Comparison of ENCODE assay signal across 1 cellular context in the genomic region with DNA sequence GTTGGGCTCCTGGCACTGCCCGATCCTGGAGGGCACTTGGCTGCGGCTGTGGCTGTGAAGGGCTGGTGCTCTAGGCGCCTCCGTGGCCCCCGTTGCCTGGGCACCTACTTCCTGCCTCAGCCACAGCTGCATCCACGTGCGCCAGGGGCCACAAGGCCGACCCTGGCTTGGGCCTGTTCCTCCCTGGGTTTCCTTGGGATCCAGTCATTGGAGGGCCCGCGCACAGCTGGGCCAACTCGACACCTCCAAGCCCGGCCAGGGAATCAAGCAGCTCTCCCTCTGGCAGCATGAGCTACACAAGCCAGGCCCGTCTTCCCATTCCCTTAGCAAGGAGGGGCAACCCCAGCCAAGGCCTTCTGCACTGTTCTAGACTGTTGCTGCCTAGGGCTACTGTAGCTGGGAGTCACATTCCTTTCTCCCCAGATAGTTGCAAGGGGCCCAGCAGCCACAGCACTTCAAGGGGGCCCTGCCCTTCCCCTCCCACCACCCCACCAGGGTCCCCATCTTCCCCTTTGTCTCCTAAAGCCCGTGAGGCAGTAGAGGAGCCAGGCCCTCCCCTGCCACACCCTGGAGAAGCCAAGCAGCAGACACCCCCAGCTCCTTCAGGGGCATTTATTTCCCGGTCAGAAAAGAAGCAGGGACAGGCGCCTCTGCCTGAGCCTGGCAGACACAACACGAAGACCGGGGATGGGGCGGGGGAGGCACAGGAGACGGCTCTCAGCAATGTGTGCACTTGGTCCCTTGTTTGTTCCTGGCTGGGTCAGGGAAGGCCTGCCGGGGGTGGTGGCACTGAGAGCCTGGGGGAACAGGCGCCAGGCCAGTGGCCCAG.
A peak's percentile ranks its signal among the peaks of the same experiment; 100 is the strongest.
TF ChIP-seq lines count a peak whose summit lies in the region.

No MANE protein-coding gene starts in this region.

TF ChIP-seq in K562, 482 proteins besides CTCF, POLR2A, EP300 and RAD21 (continued from another document and continues in another):
- TF ChIP-seq CHD4 (IDR thresholded peaks at IDR 0.05; ENCODE audit: insufficient read depth, insufficient replicate concordance, low read depth, low read length, poor library complexity, severe bottlenecking) (no peak), ZNF764 (CRISPR knock-in tag; IDR thresholded peaks at IDR 0.05; ENCODE audit: low read depth) (peak; percentile 43; the same call in 1 of the 2 replicates), ETV1 (tag; conservative IDR thresholded peaks at IDR 0.05; ENCODE audit: low read depth) (no peak; the same call in 1 of the 2 replicates), NFE2L1 (tag; IDR thresholded peaks at IDR 0.05; ENCODE audit: borderline replicate concordance, low read depth) (no peak), TGIF2 (CRISPR knock-in tag; IDR thresholded peaks at IDR 0.05) (no peak), GATAD2B (IDR thresholded peaks at IDR 0.05; ENCODE audit: borderline replicate concordance) (no peak), ZNF431 (CRISPR knock-in tag; IDR thresholded peaks at IDR 0.05) (no peak), SMARCA4 (IDR thresholded peaks at IDR 0.05) (no peak), ADNP (tag; IDR thresholded peaks at IDR 0.05) (no peak), FOXA3 (CRISPR knock-in tag; conservative IDR thresholded peaks at IDR 0.05 in 1 of 2, IDR thresholded peaks at IDR 0.05 in 1 of 2) (no peak), BCL6 (CRISPR knock-in tag; IDR thresholded peaks at IDR 0.05) (no peak), NEUROD1 (IDR thresholded peaks at IDR 0.05; ENCODE audit: borderline replicate concordance, low read depth, low read length, partially characterized antibody) (no peak), RHOXF2B (CRISPR knock-in tag; conservative IDR thresholded peaks at IDR 0.05) (peak; percentile 65; the same call in 1 of the 2 replicates), NR1H2 (CRISPR knock-in tag; IDR thresholded peaks at IDR 0.05) (no peak), TRIM28 (IDR thresholded peaks at IDR 0.05) (no peak), HDGF (IDR thresholded peaks at IDR 0.05) (no peak), YY1 (IDR thresholded peaks at IDR 0.05; ENCODE audit: borderline replicate concordance in 1 of 3, control insufficient read depth in 1 of 3, extremely low read depth in 1 of 3, insufficient read depth in 3 of 3, insufficient read length in 1 of 3, insufficient replicate concordance in 2 of 3, low read depth in 1 of 3, low read length in 2 of 3) (no peak), TCFL5 (CRISPR knock-in tag; conservative IDR thresholded peaks at IDR 0.05) (no peak), PHTF2 (CRISPR knock-in tag; IDR thresholded peaks at IDR 0.05) (peak; percentile 48; the same call in 1 of the 2 replicates), SP2 (IDR thresholded peaks at IDR 0.05; ENCODE audit: extremely low read depth, low read depth, low read length, poor library complexity, severe bottlenecking) (no peak), ZNF134 (CRISPR knock-in tag; conservative IDR thresholded peaks at IDR 0.05) (0 out of 2 replicates have a peak, but pooled peaks have one; percentile 30), ZNF316 (IDR thresholded peaks at IDR 0.05) (no peak), NCOA2 (IDR thresholded peaks at IDR 0.05; ENCODE audit: partially characterized antibody in 2 of 2) (no peak)
- TF ChIP-seq, protein P1, sequence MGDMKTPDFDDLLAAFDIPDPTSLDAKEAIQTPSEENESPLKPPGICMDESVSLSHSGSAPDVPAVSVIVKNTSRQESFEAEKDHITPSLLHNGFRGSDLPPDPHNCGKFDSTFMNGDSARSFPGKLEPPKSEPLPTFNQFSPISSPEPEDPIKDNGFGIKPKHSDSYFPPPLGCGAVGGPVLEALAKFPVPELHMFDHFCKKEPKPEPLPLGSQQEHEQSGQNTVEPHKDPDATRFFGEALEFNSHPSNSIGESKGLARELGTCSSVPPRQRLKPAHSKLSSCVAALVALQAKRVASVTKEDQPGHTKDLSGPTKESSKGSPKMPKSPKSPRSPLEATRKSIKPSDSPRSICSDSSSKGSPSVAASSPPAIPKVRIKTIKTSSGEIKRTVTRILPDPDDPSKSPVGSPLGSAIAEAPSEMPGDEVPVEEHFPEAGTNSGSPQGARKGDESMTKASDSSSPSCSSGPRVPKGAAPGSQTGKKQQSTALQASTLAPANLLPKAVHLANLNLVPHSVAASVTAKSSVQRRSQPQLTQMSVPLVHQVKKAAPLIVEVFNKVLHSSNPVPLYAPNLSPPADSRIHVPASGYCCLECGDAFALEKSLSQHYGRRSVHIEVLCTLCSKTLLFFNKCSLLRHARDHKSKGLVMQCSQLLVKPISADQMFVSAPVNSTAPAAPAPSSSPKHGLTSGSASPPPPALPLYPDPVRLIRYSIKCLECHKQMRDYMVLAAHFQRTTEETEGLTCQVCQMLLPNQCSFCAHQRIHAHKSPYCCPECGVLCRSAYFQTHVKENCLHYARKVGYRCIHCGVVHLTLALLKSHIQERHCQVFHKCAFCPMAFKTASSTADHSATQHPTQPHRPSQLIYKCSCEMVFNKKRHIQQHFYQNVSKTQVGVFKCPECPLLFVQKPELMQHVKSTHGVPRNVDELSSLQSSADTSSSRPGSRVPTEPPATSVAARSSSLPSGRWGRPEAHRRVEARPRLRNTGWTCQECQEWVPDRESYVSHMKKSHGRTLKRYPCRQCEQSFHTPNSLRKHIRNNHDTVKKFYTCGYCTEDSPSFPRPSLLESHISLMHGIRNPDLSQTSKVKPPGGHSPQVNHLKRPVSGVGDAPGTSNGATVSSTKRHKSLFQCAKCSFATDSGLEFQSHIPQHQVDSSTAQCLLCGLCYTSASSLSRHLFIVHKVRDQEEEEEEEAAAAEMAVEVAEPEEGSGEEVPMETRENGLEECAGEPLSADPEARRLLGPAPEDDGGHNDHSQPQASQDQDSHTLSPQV (IDR thresholded peaks at IDR 0.05) = no peak
- TF ChIP-seq, protein P2, sequence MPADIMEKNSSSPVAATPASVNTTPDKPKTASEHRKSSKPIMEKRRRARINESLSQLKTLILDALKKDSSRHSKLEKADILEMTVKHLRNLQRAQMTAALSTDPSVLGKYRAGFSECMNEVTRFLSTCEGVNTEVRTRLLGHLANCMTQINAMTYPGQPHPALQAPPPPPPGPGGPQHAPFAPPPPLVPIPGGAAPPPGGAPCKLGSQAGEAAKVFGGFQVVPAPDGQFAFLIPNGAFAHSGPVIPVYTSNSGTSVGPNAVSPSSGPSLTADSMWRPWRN (IDR thresholded peaks at IDR 0.05; ENCODE audit: low read depth) = no peak
- TF ChIP-seq, protein P3, sequence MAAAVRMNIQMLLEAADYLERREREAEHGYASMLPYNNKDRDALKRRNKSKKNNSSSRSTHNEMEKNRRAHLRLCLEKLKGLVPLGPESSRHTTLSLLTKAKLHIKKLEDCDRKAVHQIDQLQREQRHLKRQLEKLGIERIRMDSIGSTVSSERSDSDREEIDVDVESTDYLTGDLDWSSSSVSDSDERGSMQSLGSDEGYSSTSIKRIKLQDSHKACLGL (CRISPR knock-in tag; IDR thresholded peaks at IDR 0.05; ENCODE audit: borderline replicate concordance, poor library complexity, severe bottlenecking) = no peak
- TF ChIP-seq, protein P4, sequence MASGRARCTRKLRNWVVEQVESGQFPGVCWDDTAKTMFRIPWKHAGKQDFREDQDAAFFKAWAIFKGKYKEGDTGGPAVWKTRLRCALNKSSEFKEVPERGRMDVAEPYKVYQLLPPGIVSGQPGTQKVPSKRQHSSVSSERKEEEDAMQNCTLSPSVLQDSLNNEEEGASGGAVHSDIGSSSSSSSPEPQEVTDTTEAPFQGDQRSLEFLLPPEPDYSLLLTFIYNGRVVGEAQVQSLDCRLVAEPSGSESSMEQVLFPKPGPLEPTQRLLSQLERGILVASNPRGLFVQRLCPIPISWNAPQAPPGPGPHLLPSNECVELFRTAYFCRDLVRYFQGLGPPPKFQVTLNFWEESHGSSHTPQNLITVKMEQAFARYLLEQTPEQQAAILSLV (tag; IDR thresholded peaks at IDR 0.05) = no peak
- TF ChIP-seq, protein P5, sequence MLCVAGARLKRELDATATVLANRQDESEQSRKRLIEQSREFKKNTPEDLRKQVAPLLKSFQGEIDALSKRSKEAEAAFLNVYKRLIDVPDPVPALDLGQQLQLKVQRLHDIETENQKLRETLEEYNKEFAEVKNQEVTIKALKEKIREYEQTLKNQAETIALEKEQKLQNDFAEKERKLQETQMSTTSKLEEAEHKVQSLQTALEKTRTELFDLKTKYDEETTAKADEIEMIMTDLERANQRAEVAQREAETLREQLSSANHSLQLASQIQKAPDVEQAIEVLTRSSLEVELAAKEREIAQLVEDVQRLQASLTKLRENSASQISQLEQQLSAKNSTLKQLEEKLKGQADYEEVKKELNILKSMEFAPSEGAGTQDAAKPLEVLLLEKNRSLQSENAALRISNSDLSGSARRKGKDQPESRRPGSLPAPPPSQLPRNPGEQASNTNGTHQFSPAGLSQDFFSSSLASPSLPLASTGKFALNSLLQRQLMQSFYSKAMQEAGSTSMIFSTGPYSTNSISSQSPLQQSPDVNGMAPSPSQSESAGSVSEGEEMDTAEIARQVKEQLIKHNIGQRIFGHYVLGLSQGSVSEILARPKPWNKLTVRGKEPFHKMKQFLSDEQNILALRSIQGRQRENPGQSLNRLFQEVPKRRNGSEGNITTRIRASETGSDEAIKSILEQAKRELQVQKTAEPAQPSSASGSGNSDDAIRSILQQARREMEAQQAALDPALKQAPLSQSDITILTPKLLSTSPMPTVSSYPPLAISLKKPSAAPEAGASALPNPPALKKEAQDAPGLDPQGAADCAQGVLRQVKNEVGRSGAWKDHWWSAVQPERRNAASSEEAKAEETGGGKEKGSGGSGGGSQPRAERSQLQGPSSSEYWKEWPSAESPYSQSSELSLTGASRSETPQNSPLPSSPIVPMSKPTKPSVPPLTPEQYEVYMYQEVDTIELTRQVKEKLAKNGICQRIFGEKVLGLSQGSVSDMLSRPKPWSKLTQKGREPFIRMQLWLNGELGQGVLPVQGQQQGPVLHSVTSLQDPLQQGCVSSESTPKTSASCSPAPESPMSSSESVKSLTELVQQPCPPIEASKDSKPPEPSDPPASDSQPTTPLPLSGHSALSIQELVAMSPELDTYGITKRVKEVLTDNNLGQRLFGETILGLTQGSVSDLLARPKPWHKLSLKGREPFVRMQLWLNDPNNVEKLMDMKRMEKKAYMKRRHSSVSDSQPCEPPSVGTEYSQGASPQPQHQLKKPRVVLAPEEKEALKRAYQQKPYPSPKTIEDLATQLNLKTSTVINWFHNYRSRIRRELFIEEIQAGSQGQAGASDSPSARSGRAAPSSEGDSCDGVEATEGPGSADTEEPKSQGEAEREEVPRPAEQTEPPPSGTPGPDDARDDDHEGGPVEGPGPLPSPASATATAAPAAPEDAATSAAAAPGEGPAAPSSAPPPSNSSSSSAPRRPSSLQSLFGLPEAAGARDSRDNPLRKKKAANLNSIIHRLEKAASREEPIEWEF (CRISPR knock-in tag; IDR thresholded peaks at IDR 0.05) = no peak
- TF ChIP-seq, protein P6, sequence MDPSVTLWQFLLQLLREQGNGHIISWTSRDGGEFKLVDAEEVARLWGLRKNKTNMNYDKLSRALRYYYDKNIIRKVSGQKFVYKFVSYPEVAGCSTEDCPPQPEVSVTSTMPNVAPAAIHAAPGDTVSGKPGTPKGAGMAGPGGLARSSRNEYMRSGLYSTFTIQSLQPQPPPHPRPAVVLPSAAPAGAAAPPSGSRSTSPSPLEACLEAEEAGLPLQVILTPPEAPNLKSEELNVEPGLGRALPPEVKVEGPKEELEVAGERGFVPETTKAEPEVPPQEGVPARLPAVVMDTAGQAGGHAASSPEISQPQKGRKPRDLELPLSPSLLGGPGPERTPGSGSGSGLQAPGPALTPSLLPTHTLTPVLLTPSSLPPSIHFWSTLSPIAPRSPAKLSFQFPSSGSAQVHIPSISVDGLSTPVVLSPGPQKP (CRISPR knock-in tag; IDR thresholded peaks at IDR 0.05) = no peak
- TF ChIP-seq, protein P7, sequence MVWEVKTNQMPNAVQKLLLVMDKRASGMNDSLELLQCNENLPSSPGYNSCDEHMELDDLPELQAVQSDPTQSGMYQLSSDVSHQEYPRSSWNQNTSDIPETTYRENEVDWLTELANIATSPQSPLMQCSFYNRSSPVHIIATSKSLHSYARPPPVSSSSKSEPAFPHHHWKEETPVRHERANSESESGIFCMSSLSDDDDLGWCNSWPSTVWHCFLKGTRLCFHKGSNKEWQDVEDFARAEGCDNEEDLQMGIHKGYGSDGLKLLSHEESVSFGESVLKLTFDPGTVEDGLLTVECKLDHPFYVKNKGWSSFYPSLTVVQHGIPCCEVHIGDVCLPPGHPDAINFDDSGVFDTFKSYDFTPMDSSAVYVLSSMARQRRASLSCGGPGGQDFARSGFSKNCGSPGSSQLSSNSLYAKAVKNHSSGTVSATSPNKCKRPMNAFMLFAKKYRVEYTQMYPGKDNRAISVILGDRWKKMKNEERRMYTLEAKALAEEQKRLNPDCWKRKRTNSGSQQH (CRISPR knock-in tag; IDR thresholded peaks at IDR 0.05) = no peak; the same call in 1 of the 2 replicates
- TF ChIP-seq, protein P8, sequence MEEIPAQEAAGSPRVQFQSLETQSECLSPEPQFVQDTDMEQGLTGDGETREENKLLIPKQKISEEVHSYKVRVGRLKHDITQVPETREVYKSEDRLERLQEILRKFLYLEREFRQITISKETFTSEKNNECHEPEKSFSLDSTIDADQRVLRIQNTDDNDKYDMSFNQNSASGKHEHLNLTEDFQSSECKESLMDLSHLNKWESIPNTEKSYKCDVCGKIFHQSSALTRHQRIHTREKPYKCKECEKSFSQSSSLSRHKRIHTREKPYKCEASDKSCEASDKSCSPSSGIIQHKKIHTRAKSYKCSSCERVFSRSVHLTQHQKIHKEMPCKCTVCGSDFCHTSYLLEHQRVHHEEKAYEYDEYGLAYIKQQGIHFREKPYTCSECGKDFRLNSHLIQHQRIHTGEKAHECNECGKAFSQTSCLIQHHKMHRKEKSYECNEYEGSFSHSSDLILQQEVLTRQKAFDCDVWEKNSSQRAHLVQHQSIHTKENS (CRISPR knock-in tag; IDR thresholded peaks at IDR 0.05) = peak; percentile 64; the same call in 1 of the 2 replicates
- TF ChIP-seq, protein P9, sequence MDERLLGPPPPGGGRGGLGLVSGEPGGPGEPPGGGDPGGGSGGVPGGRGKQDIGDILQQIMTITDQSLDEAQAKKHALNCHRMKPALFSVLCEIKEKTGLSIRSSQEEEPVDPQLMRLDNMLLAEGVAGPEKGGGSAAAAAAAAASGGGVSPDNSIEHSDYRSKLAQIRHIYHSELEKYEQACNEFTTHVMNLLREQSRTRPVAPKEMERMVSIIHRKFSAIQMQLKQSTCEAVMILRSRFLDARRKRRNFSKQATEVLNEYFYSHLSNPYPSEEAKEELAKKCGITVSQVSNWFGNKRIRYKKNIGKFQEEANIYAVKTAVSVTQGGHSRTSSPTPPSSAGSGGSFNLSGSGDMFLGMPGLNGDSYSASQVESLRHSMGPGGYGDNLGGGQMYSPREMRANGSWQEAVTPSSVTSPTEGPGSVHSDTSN (CRISPR knock-in tag; IDR thresholded peaks at IDR 0.05; ENCODE audit: low read depth) = no peak
- TF ChIP-seq, protein P9 (tag; conservative IDR thresholded peaks at IDR 0.05; ENCODE audit: low read depth) = no peak
